Comparison of ENCODE assay signal across 1 cellular context in the genomic region with DNA sequence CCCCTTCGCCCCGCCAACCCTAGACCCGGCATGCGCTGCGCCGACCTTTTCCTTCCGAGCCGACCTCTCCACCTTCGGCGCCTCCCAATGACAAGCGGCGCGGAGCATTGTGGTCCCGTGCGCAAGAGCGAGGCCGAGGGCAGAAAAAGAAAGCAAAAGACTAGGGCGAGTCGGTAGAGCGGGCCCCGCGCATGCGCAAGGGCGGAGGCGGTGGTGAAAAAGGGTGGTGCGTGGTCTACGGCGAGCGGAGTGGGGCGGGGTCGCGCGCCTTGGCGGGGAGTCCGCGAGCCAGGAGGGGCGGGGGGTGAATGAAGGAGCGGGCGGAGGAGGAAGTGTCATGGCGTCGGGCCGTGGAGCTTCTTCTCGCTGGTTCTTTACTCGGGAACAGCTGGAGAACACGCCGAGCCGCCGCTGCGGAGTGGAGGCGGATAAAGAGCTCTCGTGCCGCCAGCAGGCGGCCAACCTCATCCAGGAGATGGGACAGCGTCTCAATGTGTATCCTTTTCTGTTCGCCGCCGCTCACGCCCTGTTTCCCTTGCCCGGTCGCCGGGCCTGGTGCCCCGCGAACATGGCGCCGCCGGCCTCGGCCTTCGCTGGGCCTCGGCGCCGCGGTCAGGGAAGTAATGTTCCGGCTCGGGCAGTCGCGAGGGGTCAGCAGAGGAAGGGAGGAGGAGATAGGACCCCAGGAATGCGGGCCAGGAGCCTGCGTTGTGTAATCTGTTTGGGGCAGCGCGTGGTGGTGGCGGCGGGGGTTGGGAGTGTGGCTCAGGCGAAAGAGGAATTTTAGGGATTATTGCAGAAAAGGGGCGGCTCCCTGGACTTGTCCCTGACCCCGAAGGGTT.
TF ChIP-seq lines count a peak whose summit lies in the region.

Gene CCNT2 (plus strand): TSS at position 305 of the 842 bp plus-strand sequence. CDS start 33 bp downstream, at position 338.

TF ChIP-seq in A549, 52 proteins besides CTCF, POLR2A, EP300 and RAD21 (continued from another document):
- TF ChIP-seq, protein P1, sequence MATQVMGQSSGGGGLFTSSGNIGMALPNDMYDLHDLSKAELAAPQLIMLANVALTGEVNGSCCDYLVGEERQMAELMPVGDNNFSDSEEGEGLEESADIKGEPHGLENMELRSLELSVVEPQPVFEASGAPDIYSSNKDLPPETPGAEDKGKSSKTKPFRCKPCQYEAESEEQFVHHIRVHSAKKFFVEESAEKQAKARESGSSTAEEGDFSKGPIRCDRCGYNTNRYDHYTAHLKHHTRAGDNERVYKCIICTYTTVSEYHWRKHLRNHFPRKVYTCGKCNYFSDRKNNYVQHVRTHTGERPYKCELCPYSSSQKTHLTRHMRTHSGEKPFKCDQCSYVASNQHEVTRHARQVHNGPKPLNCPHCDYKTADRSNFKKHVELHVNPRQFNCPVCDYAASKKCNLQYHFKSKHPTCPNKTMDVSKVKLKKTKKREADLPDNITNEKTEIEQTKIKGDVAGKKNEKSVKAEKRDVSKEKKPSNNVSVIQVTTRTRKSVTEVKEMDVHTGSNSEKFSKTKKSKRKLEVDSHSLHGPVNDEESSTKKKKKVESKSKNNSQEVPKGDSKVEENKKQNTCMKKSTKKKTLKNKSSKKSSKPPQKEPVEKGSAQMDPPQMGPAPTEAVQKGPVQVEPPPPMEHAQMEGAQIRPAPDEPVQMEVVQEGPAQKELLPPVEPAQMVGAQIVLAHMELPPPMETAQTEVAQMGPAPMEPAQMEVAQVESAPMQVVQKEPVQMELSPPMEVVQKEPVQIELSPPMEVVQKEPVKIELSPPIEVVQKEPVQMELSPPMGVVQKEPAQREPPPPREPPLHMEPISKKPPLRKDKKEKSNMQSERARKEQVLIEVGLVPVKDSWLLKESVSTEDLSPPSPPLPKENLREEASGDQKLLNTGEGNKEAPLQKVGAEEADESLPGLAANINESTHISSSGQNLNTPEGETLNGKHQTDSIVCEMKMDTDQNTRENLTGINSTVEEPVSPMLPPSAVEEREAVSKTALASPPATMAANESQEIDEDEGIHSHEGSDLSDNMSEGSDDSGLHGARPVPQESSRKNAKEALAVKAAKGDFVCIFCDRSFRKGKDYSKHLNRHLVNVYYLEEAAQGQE (IDR thresholded peaks at IDR 0.05), result no peak
- TF ChIP-seq FOSB (CRISPR knock-in tag; IDR thresholded peaks at IDR 0.05), result no peak
- no peak for TF ChIP-seq RFX5 (IDR thresholded peaks at IDR 0.05)
- no peak for TF ChIP-seq ATOH8 (CRISPR knock-in tag; IDR thresholded peaks at IDR 0.05; ENCODE audit: low read depth)
- TF ChIP-seq BCL3 (IDR thresholded peaks at IDR 0.05), result no peak
- TF ChIP-seq CHD4 (IDR thresholded peaks at IDR 0.05; ENCODE audit: borderline replicate concordance), result no peak
- peak; percentile 48 for TF ChIP-seq BHLHE40 (IDR thresholded peaks at IDR 0.05; ENCODE audit: low read depth, low read length)
- 0 out of 2 replicates have a peak, but pooled peaks have one; percentile 27 for TF ChIP-seq MAZ (IDR thresholded peaks at IDR 0.05; ENCODE audit: borderline replicate concordance, low read depth, low read length)
- TF ChIP-seq JUN (IDR thresholded peaks at IDR 0.05), result peak; percentile 63 to 79
- TF ChIP-seq, protein P2, sequence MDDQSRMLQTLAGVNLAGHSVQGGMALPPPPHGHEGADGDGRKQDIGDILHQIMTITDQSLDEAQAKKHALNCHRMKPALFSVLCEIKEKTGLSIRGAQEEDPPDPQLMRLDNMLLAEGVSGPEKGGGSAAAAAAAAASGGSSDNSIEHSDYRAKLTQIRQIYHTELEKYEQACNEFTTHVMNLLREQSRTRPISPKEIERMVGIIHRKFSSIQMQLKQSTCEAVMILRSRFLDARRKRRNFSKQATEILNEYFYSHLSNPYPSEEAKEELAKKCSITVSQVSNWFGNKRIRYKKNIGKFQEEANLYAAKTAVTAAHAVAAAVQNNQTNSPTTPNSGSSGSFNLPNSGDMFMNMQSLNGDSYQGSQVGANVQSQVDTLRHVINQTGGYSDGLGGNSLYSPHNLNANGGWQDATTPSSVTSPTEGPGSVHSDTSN (IDR thresholded peaks at IDR 0.05), result no peak
- TF ChIP-seq HOXB13 (CRISPR knock-in tag; IDR thresholded peaks at IDR 0.05; ENCODE audit: low read depth), result no peak
- peak; percentile 85; the same call in 1 of the 2 replicates for TF ChIP-seq TP53 (CRISPR knock-in tag; IDR thresholded peaks at IDR 0.05)
- no peak for TF ChIP-seq RARB (CRISPR knock-in tag; IDR thresholded peaks at IDR 0.05)
- TF ChIP-seq RCOR1 (IDR thresholded peaks at IDR 0.05; ENCODE audit: low read depth, low read length), result no peak
- TF ChIP-seq CBX8 (IDR thresholded peaks at IDR 0.05), result no peak
- no peak for TF ChIP-seq CBX2 (IDR thresholded peaks at IDR 0.05; ENCODE audit: borderline replicate concordance, low read depth)
- TF ChIP-seq NFE2L2 (conservative IDR thresholded peaks at IDR 0.05; ENCODE audit: low read length), result no peak
- TF ChIP-seq, protein P3, sequence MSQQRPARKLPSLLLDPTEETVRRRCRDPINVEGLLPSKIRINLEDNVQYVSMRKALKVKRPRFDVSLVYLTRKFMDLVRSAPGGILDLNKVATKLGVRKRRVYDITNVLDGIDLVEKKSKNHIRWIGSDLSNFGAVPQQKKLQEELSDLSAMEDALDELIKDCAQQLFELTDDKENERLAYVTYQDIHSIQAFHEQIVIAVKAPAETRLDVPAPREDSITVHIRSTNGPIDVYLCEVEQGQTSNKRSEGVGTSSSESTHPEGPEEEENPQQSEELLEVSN (IDR thresholded peaks at IDR 0.05; ENCODE audit: borderline replicate concordance, low read depth), result peak; percentile 35; the same call in 1 of the 2 replicates
- TF ChIP-seq, protein P4, sequence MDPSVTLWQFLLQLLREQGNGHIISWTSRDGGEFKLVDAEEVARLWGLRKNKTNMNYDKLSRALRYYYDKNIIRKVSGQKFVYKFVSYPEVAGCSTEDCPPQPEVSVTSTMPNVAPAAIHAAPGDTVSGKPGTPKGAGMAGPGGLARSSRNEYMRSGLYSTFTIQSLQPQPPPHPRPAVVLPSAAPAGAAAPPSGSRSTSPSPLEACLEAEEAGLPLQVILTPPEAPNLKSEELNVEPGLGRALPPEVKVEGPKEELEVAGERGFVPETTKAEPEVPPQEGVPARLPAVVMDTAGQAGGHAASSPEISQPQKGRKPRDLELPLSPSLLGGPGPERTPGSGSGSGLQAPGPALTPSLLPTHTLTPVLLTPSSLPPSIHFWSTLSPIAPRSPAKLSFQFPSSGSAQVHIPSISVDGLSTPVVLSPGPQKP (IDR thresholded peaks at IDR 0.05; ENCODE audit: low read depth, low read length), result no peak
- no peak for TF ChIP-seq TFCP2L1 (CRISPR knock-in tag; IDR thresholded peaks at IDR 0.05)
- no peak for TF ChIP-seq GATA3 (IDR thresholded peaks at IDR 0.05; ENCODE audit: borderline replicate concordance)
- TF ChIP-seq POLR2AphosphoS2 (conservative IDR thresholded peaks at IDR 0.05; ENCODE audit: low read length), result no peak
- peak; percentile 60 for TF ChIP-seq MAX (IDR thresholded peaks at IDR 0.05)
- TF ChIP-seq ZFP36 (IDR thresholded peaks at IDR 0.05; ENCODE audit: borderline replicate concordance, partially characterized antibody), result no peak
